ENCODE assay signal across 8 cellular contexts in genomic region chr2:120736955-120737801, GRCh38. TPM values are rescaled to one million over a fixed set of nuclear protein-coding genes. Genes with fewer than 3 reads are reported as not detected.
DNase-seq lines count a peak whose midpoint lies in the region; ATAC-seq and TF ChIP-seq lines count a peak whose summit lies in the region.

No MANE protein-coding gene starts in this region.

- H3K4me1 Mint-ChIP-seq in activated T-cell treated with anti-CD3 and anti-CD28 coated beads, Interleukin-2, amount 50 U/mL, for 72 hours (ENCODE audit: low read depth) = peaks cover 9% of the 10 kb centered on the region
- no peaks in the 10 kb centered on the region for H3K4me1 Mint-ChIP-seq in activated T-cell treated with anti-CD3 and anti-CD28 coated beads, Interleukin-2, amount 50 U/mL, for 4 hours (ENCODE audit: low read depth)
- H3K4me1 Mint-ChIP-seq in T-helper 17 cell = peaks cover 6% of the 10 kb centered on the region
- H3K4me1 Mint-ChIP-seq in progenitor cell of endocrine pancreas (ENCODE audit: low read depth) = peaks cover 33% of the 10 kb centered on the region

- peaks cover 0 to 2% of the 10 kb centered on the region in 2 donors for H3K36me3 Mint-ChIP-seq in activated T-cell treated with anti-CD3 and anti-CD28 coated beads, Interleukin-2, amount 50 U/mL, for 72 hours (ENCODE audit: insufficient read depth in 2 of 2)
- H3K36me3 Mint-ChIP-seq in activated T-cell treated with anti-CD3 and anti-CD28 coated beads, Interleukin-2, amount 50 U/mL, for 4 hours (ENCODE audit: insufficient read depth) = no peaks in the 10 kb centered on the region
- H3K36me3 Mint-ChIP-seq in T-helper 17 cell (ENCODE audit: low read depth) (peaks cover 9% of the 10 kb centered on the region), progenitor cell of endocrine pancreas (ENCODE audit: insufficient read depth) (no peaks in the 10 kb centered on the region)

- H3K9me3 ChIP-seq in T-helper 17 cell (ENCODE audit: control insufficient read depth, low read length, poor library complexity, severe bottlenecking) = no peaks in the 10 kb centered on the region

- no peaks in the 10 kb centered on the region for H3K9me3 Mint-ChIP-seq in activated T-cell treated with anti-CD3 and anti-CD28 coated beads, Interleukin-2, amount 50 U/mL, for 72 hours
- H3K9me3 Mint-ChIP-seq in activated T-cell treated with anti-CD3 and anti-CD28 coated beads, Interleukin-2, amount 50 U/mL, for 4 hours = no peaks in the 10 kb centered on the region
- H3K9me3 Mint-ChIP-seq in progenitor cell of endocrine pancreas (ENCODE audit: low read depth) = no peaks in the 10 kb centered on the region

- ATAC-seq in activated T-cell treated with anti-CD3 and anti-CD28 coated beads, Interleukin-2, amount 50 U/mL, for 72 hours (replicated peaks in 1 of 2) = no peak
- ATAC-seq in activated T-cell treated with anti-CD3 and anti-CD28 coated beads, Interleukin-2, amount 50 U/mL, for 4 hours = no peak
- ATAC-seq in T-helper 17 cell (no peak), Right ventricle myocardium superior (ENCODE audit: poor library complexity) (peak; percentile 65), HG02981 (IDR thresholded peaks at IDR 0.05; ENCODE audit: unreplicated experiment) (no peak)

- peaks cover 78% of the 10 kb centered on the region for H3K27me3 Mint-ChIP-seq in activated T-cell treated with anti-CD3 and anti-CD28 coated beads, Interleukin-2, amount 50 U/mL, for 72 hours (ENCODE audit: low read depth)
- peaks cover 77% of the 10 kb centered on the region for H3K27me3 Mint-ChIP-seq in activated T-cell treated with anti-CD3 and anti-CD28 coated beads, Interleukin-2, amount 50 U/mL, for 4 hours (ENCODE audit: low read depth)
- H3K27me3 Mint-ChIP-seq in T-helper 17 cell (peaks cover 68% of the 10 kb centered on the region), progenitor cell of endocrine pancreas (peaks cover 77% of the 10 kb centered on the region)

- no peak for DNase-seq in activated T-cell treated with anti-CD3 and anti-CD28 coated beads, Interleukin-2, amount 50 U/mL, for 72 hours
- no peak for DNase-seq in activated T-cell treated with anti-CD3 and anti-CD28 coated beads, Interleukin-2, amount 50 U/mL, for 4 hours
- no peak for DNase-seq in T-helper 17 cell
- peak; percentile 66 for DNase-seq in Right ventricle myocardium superior
- peak; percentile 7 for DNase-seq in progenitor cell of endocrine pancreas (ENCODE audit: low spot score, unreplicated experiment)
- DNase-seq in stimulated activated naive CD4-positive, alpha-beta T cell treated with Interleukin-2 at 50 U/mL for 16 hours (lab: John Stamatoyannopoulos, UW) = no peak
- no peak for DNase-seq in central memory CD4-positive, alpha-beta T cell

- H3K27ac Mint-ChIP-seq in activated T-cell treated with anti-CD3 and anti-CD28 coated beads, Interleukin-2, amount 50 U/mL, for 72 hours = no peak overlapping the region
- H3K27ac Mint-ChIP-seq in T-helper 17 cell (no peak overlapping the region), progenitor cell of endocrine pancreas (peak overlapping the region; percentile 20)

- no peak for TF ChIP-seq CTCF in progenitor cell of endocrine pancreas (IDR thresholded peaks at IDR 0.05; ENCODE audit: unreplicated experiment)

- peak overlapping the region; percentile 8 to 63 for H3K4me3 Mint-ChIP-seq in activated T-cell treated with anti-CD3 and anti-CD28 coated beads, Interleukin-2, amount 50 U/mL, for 72 hours
- H3K4me3 Mint-ChIP-seq in activated T-cell treated with anti-CD3 and anti-CD28 coated beads, Interleukin-2, amount 50 U/mL, for 4 hours = no peak overlapping the region
- H3K4me3 Mint-ChIP-seq in T-helper 17 cell (peak overlapping the region; percentile 80), progenitor cell of endocrine pancreas (ENCODE audit: low read depth) (peak overlapping the region; percentile 59)

- intact Hi-C loops in Right ventricle myocardium superior (cut with DNase I) = no loop called here

RNA-seq across cellular contexts. Expression of gene GLI2, which starts 1.5 kb away (rescaled TPM):
- not detected for total RNA-seq in activated T-cell treated with anti-CD3 and anti-CD28 coated beads, Interleukin-2, amount 50 U/mL, for 72 hours
- total RNA-seq in activated T-cell treated with anti-CD3 and anti-CD28 coated beads, Interleukin-2, amount 50 U/mL, for 4 hours = under 1 TPM in 2 of 3 donors, not detected in 1; 0.28 to 0.30 TPM
- total RNA-seq in T-helper 17 cell = not detected
- total RNA-seq in Right ventricle myocardium superior = 1.3 TPM
- 2.3 and 3.6 TPM in 2 replicates for total RNA-seq in progenitor cell of endocrine pancreas

Comparison
In these comparisons a context has a peak if more than half of its experiments do, and no peak if none do; other contexts are left out.
1. DNase-seq: peak in Right ventricle myocardium superior (single experiment) and progenitor cell of endocrine pancreas (single experiment); none in activated T-cell treated with anti-CD3 and anti-CD28 coated beads, Interleukin-2, amount 50 U/mL, for 72 hours (0 of 2), activated T-cell treated with anti-CD3 and anti-CD28 coated beads, Interleukin-2, amount 50 U/mL, for 4 hours (single experiment), T-helper 17 cell (0 of 3), stimulated activated naive CD4-positive, alpha-beta T cell treated with Interleukin-2 at 50 U/mL for 16 hours (single experiment) and central memory CD4-positive, alpha-beta T cell (single experiment).